Comparison of ENCODE assay signal across 8 cellular contexts in the genomic region with DNA sequence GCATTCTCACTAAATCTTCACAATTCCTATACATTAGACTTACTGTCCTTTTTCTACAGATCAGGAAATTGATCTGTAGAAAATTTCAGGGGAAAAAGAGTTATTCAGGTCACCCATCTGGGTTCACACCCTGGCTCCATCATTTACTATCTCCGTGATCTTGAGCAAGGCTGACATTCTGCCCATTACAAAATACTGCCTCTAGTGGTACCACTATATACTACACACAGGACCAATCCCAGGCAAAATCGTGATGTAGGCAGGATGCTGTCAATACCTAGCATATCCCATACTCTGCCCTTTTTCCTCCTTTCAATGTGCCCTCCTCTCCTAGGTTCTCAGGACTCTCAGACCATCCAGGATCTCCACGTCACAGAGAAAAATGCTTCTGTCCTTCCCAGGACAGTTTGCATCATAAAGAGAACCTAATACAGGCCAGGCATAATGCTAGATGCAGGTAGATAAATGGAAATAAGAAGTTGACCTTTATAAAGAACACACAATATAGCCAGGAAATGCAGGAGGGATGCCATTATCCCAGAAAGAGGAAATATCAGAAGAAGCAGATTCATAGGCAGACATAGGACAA.
A peak's percentile ranks its signal among the peaks of the same experiment; 100 is the strongest.
DNase-seq lines count a peak whose midpoint lies in the region; ATAC-seq, FAIRE-seq and TF ChIP-seq lines count a peak whose summit lies in the region.

No MANE protein-coding gene starts in this region.

- no peaks in the 10 kb centered on the region for H3K79me1 ChIP-seq in trophoblast cell (ENCODE audit: low read length)

- no peak overlapping the region for H4K8ac ChIP-seq in trophoblast cell (ENCODE audit: low read depth, low read length)

- H3K9ac ChIP-seq in KMS-11 (no peak overlapping the region), trophoblast cell (ENCODE audit: low read length) (no peak overlapping the region)

- no peak overlapping the region for H3K4ac ChIP-seq in trophoblast cell (ENCODE audit: low read depth, low read length)

- in situ Hi-C loops in G401 (cut with HindIII; ENCODE audit: low sequenced_read_pairs): no loop called here

- TF ChIP-seq CTCF in KMS-11 (conservative IDR thresholded peaks at IDR 0.05; ENCODE audit: low read depth, low read length): peak; percentile 80
- TF ChIP-seq CTCF in bronchial epithelial cell (IDR thresholded peaks at IDR 0.05; ENCODE audit: insufficient read depth, low read length, severe bottlenecking): peak; percentile 41

- H3K4me1 ChIP-seq in KMS-11 (ENCODE audit: low read depth, poor library complexity, severe bottlenecking) (no peaks in the 10 kb centered on the region), trophoblast cell (ENCODE audit: control insufficient read depth in 1 of 2, insufficient read depth in 2 of 2, low read length in 2 of 2) (no peaks in the 10 kb centered on the region)

- H2AK5ac ChIP-seq in trophoblast cell (ENCODE audit: low read length): no peak overlapping the region

- H3K36me3 ChIP-seq in KMS-11 (ENCODE audit: insufficient read depth) (no peaks in the 10 kb centered on the region), bronchial epithelial cell (ENCODE audit: control insufficient read depth, insufficient read depth, low read length) (no peaks in the 10 kb centered on the region), trophoblast cell (ENCODE audit: control insufficient read depth in 1 of 2, insufficient read depth in 2 of 2, low read length in 2 of 2) (no peaks in the 10 kb centered on the region)

- peak; percentile 88 for ATAC-seq in GM21723 (IDR thresholded peaks at IDR 0.05; ENCODE audit: unreplicated experiment)

- WGBS in trophoblast cell (ENCODE audit: extremely low coverage, insufficient coverage, insufficient read length): no CpG with 5 or more reads among the region's 3 CpGs

- H2BK12ac ChIP-seq in trophoblast cell (ENCODE audit: low read length): no peak overlapping the region

- H3K27ac ChIP-seq in KMS-11: no peak overlapping the region
- H3K27ac ChIP-seq in trophoblast cell (ENCODE audit: low read depth, low read length): no peak overlapping the region

- H3K4me3 ChIP-seq in KMS-11 (IDR thresholded peaks at IDR 0.05; ENCODE audit: insufficient read depth, low read depth, low read length) (no peak overlapping the region), bronchial epithelial cell (ENCODE audit: low read depth, low read length) (no peak overlapping the region), trophoblast cell (ENCODE audit: low read depth, low read length) (no peak overlapping the region)

- H3K27me3 ChIP-seq in KMS-11 (ENCODE audit: insufficient read depth, low read depth) (no peaks in the 10 kb centered on the region), bronchial epithelial cell (ENCODE audit: control insufficient read depth, insufficient read depth, low read length) (no peaks in the 10 kb centered on the region), trophoblast cell (ENCODE audit: insufficient read depth, low read length) (no peaks in the 10 kb centered on the region)

- H2BK5ac ChIP-seq in trophoblast cell (ENCODE audit: low read depth, low read length, poor library complexity): no peak overlapping the region

- H3K79me2 ChIP-seq in KMS-11 (ENCODE audit: insufficient read depth, low read depth): no peaks in the 10 kb centered on the region
- no peaks in the 10 kb centered on the region for H3K79me2 ChIP-seq in trophoblast cell (ENCODE audit: control insufficient read depth, insufficient read depth, low read length, poor library complexity)

- no peak overlapping the region for H3K23ac ChIP-seq in trophoblast cell (ENCODE audit: low read length)

- FAIRE-seq in bronchial epithelial cell (lab: Jason Lieb, UNC): no peak

- H2AFZ ChIP-seq in KMS-11 (ENCODE audit: low read depth) (no peak overlapping the region), trophoblast cell (ENCODE audit: insufficient read depth, low read length, poor library complexity) (no peak overlapping the region)

- no peak overlapping the region for H3K18ac ChIP-seq in trophoblast cell (ENCODE audit: low read length)

- H3K4me2 ChIP-seq in KMS-11 (no peak overlapping the region), trophoblast cell (ENCODE audit: low read length) (no peak overlapping the region)

- no peaks in the 10 kb centered on the region for H4K20me1 ChIP-seq in KMS-11 (ENCODE audit: insufficient read depth)

- H3K9me3 ChIP-seq in trophoblast cell (ENCODE audit: insufficient read depth, low read depth, low read length): no peaks in the 10 kb centered on the region

- H2BK120ac ChIP-seq in trophoblast cell (ENCODE audit: insufficient read depth, low read length, poor library complexity): no peak overlapping the region

- no peak overlapping the region for H4K12ac ChIP-seq in trophoblast cell (ENCODE audit: low read depth, low read length)

- DNase-seq in NCI-H748 (lab: John Stamatoyannopoulos, UW; ENCODE audit: unreplicated experiment) (peak; percentile 37), NCI-H748 treated with DMSO at 0.1 percent for 48 hours (lab: John Stamatoyannopoulos, UW) (no peak), bronchial epithelial cell (ENCODE audit: low read depth) (peak; percentile 18), trophoblast cell (peak; percentile 13 to 49), G401 (ENCODE audit: low spot score) (no peak), DMS79 (lab: John Stamatoyannopoulos, UW) (no peak)

- H3K14ac ChIP-seq in trophoblast cell (ENCODE audit: low read length): no peak overlapping the region

- H4K91ac ChIP-seq in trophoblast cell (ENCODE audit: low read depth, low read length): no peak overlapping the region

Comparison
In these comparisons a context has a peak if more than half of its experiments do, and no peak if none do; other contexts are left out.
1. DNase-seq: peak in NCI-H748 (single experiment), bronchial epithelial cell (single experiment) and trophoblast cell (2 of 2); none in NCI-H748 treated with DMSO at 0.1 percent for 48 hours (single experiment), G401 (single experiment) and DMS79 (single experiment).